In genomic region chr7:100825215-100825671, GRCh38 we compare ENCODE assay signal across 12 cellular contexts. TPM values are rescaled to one million over a fixed set of nuclear protein-coding genes. Genes with fewer than 3 reads are reported as not detected.
DNase-seq lines count a peak whose midpoint lies in the region; ATAC-seq and TF ChIP-seq lines count a peak whose summit lies in the region.
"Had no signal": no experiment of that assay in that cellular context is flagged by ENCODE, and none has a peak within 500 bp of the region (broad histone marks: within the 10 kb centered on the region; RNA-seq: fewer than 3 reads in every experiment).

No MANE protein-coding gene starts in this region.

- H3K27ac ChIP-seq in AG04450 (ENCODE audit: low read depth, low read length) (no peak overlapping the region), foreskin keratinocyte (no peak overlapping the region)
- H3K27ac ChIP-seq: testis had no signal

- H3K4me1 Mint-ChIP-seq in neural crest cell, result peaks cover 28% of the 10 kb centered on the region
- H3K4me1 Mint-ChIP-seq in activated T-helper 17 cell treated with anti-CD3 and anti-CD28 coated beads, Interleukin-2, amount 50 U/mL, for 72 hours, result peaks cover 16% of the 10 kb centered on the region

- peaks cover 3% of the 10 kb centered on the region for H3K27me3 Mint-ChIP-seq in neural crest cell (ENCODE audit: low read depth)
- H3K27me3 Mint-ChIP-seq in activated T-helper 17 cell treated with anti-CD3 and anti-CD28 coated beads, Interleukin-2, amount 50 U/mL, for 72 hours, result peaks cover 41% of the 10 kb centered on the region

- no peak for DNase-seq in AG04450 (ENCODE audit: low read depth, low spot score)
- DNase-seq in foreskin keratinocyte, result peak in 1 of 2 donors; percentile 40
- DNase-seq in neural crest cell (ENCODE audit: low read depth, low spot score), result no peak
- DNase-seq in activated effector memory CD4-positive, alpha-beta T cell treated with Interleukin-2 at 50 U/mL for 16 hours, result no peak
- no peak for DNase-seq in NCI-H2171 (lab: John Stamatoyannopoulos, UW)
- DNase-seq in NCI-H345 (lab: John Stamatoyannopoulos, UW), result no peak
- DNase-seq: activated gamma-delta T cell; CD8-positive, alpha-beta T cell; naive B cell; testis had no signal

- no peak overlapping the region for H3K27ac Mint-ChIP-seq in neural crest cell (ENCODE audit: unreplicated experiment)
- no peak overlapping the region for H3K27ac Mint-ChIP-seq in activated T-helper 17 cell treated with anti-CD3 and anti-CD28 coated beads, Interleukin-2, amount 50 U/mL, for 72 hours
- H3K27ac Mint-ChIP-seq: CD8-positive, alpha-beta T cell; naive B cell had no signal

- no peaks in the 10 kb centered on the region for H3K27me3 ChIP-seq in AG04450 (ENCODE audit: control insufficient read depth, insufficient read depth, low read length)
- H3K27me3 ChIP-seq in foreskin keratinocyte, result no peaks in the 10 kb centered on the region
- H3K27me3 ChIP-seq: testis had no signal

- ATAC-seq in foreskin keratinocyte, result peak; percentile 19
- no peak for ATAC-seq in activated T-helper 17 cell treated with anti-CD3 and anti-CD28 coated beads, Interleukin-2, amount 50 U/mL, for 72 hours (replicated peaks)
- ATAC-seq: CD8-positive, alpha-beta T cell had no signal

- POLR2A ChIA-PET in AG04450 (lab: Yijun Ruan, JAX), result no interaction called here

- H3K36me3 Mint-ChIP-seq in neural crest cell (ENCODE audit: low read depth), result peaks cover 6% of the 10 kb centered on the region
- H3K36me3 Mint-ChIP-seq in activated T-helper 17 cell treated with anti-CD3 and anti-CD28 coated beads, Interleukin-2, amount 50 U/mL, for 72 hours (ENCODE audit: low read depth), result peaks cover 11% of the 10 kb centered on the region

- CTCF ChIA-PET in AG04450 (lab: Charles Lee), result interaction anchor here (0.8 to 1.0 kb wide), 2 partner anchors 24 to 120 kb away, joined by 3 to 8 read pairs; partner anchors contain the start of gene POP7

- peak overlapping the region; percentile 78 for H3K4me3 ChIP-seq in AG04450 (ENCODE audit: low read depth, low read length)

- H3K9me3 ChIP-seq in AG04450 (ENCODE audit: control insufficient read depth, insufficient read depth, low read length), result no peaks in the 10 kb centered on the region
- H3K9me3 ChIP-seq: testis had no signal

- peak overlapping the region; percentile 98 for H3K4me3 Mint-ChIP-seq in neural crest cell
- H3K4me3 Mint-ChIP-seq in activated T-helper 17 cell treated with anti-CD3 and anti-CD28 coated beads, Interleukin-2, amount 50 U/mL, for 72 hours, result no peak overlapping the region

- H3K9me3 Mint-ChIP-seq in neural crest cell, result no peaks in the 10 kb centered on the region
- H3K9me3 Mint-ChIP-seq in activated T-helper 17 cell treated with anti-CD3 and anti-CD28 coated beads, Interleukin-2, amount 50 U/mL, for 72 hours, result no peaks in the 10 kb centered on the region
- H3K9me3 Mint-ChIP-seq: CD8-positive, alpha-beta T cell; naive B cell had no signal

- H3K4me1 ChIP-seq in foreskin keratinocyte, result no peaks in the 10 kb centered on the region

- TF ChIP-seq CTCF in AG04450 (IDR thresholded peaks at IDR 0.05; ENCODE audit: low read depth, low read length) (no peak), foreskin keratinocyte (conservative IDR thresholded peaks at IDR 0.05) (no peak), neural crest cell (conservative IDR thresholded peaks at IDR 0.05) (no peak)

TF ChIP-seq in PFSK-1, 5 proteins besides CTCF, POLR2A, EP300 and RAD21:
- TF ChIP-seq SIN3A (IDR thresholded peaks at IDR 0.05; ENCODE audit: borderline replicate concordance, insufficient read depth, low read length) (peak; percentile 77; the same call in 1 of the 2 replicates), FOXP2 (optimal IDR thresholded peaks at IDR 0.05; ENCODE audit: borderline replicate concordance, extremely low read depth, extremely low read length, insufficient read depth) (no peak)

RNA-seq across cellular contexts. Expression of gene EPHB4, which starts 2.1 kb away (rescaled TPM):
- polyA plus RNA-seq in AG04450 (2011; rRNA removed), result 43.8 and 46.5 TPM in 2 replicates
- 85.2 and 108 TPM in 2 replicates for polyA minus RNA-seq in AG04450 (2011; rRNA and poly(A)+ RNA removed)
- 60.3 TPM for polyA plus RNA-seq in PFSK-1 (2012; ENCODE audit: insufficient read length, low read depth)
- 94.3 and 98.0 TPM in 2 replicates for total RNA-seq in foreskin keratinocyte
- 53.5 and 55.4 TPM in 2 replicates for polyA plus RNA-seq in foreskin keratinocyte
- 80.4 and 84.5 TPM in 2 replicates for total RNA-seq in neural crest cell
- total RNA-seq in activated T-helper 17 cell treated with anti-CD3 and anti-CD28 coated beads, Interleukin-2, amount 50 U/mL, for 72 hours, result 1 to 10 TPM; 4.1 to 6.4 TPM

RNA-seq across cellular contexts. Expression of gene SLC12A9, which starts 27.3 kb away (rescaled TPM):
- 10.8 and 11.2 TPM in 2 replicates for polyA plus RNA-seq in AG04450 (2011; rRNA removed)
- polyA minus RNA-seq in AG04450 (2011; rRNA and poly(A)+ RNA removed), result 16.0 and 17.3 TPM in 2 replicates
- polyA plus RNA-seq in PFSK-1 (2012; ENCODE audit: insufficient read length, low read depth), result 22.0 TPM
- total RNA-seq in foreskin keratinocyte, result 18.2 and 18.3 TPM in 2 replicates
- polyA plus RNA-seq in foreskin keratinocyte, result 17.1 and 17.4 TPM in 2 replicates
- total RNA-seq in neural crest cell, result 25.2 and 27.7 TPM in 2 replicates
- 10 to 100 TPM; 15.7 to 30.1 TPM for total RNA-seq in activated T-helper 17 cell treated with anti-CD3 and anti-CD28 coated beads, Interleukin-2, amount 50 U/mL, for 72 hours

RNA-seq across cellular contexts. Expression of gene TRIP6, which starts 41.9 kb away (rescaled TPM):
- polyA plus RNA-seq in AG04450 (2011; rRNA removed), result 65.9 and 67.3 TPM in 2 replicates
- polyA minus RNA-seq in AG04450 (2011; rRNA and poly(A)+ RNA removed), result 39.1 and 45.8 TPM in 2 replicates
- 43.0 TPM for polyA plus RNA-seq in PFSK-1 (2012; ENCODE audit: insufficient read length, low read depth)
- 161 and 162 TPM in 2 replicates for total RNA-seq in foreskin keratinocyte
- 190 and 192 TPM in 2 replicates for polyA plus RNA-seq in foreskin keratinocyte
- 34.8 and 39.7 TPM in 2 replicates for total RNA-seq in neural crest cell
- 10 to 100 TPM; 36.5 to 43.5 TPM for total RNA-seq in activated T-helper 17 cell treated with anti-CD3 and anti-CD28 coated beads, Interleukin-2, amount 50 U/mL, for 72 hours

RNA-seq across cellular contexts. Expression of gene SRRT, which starts 49.7 kb away (rescaled TPM):
- polyA plus RNA-seq in AG04450 (2011; rRNA removed) (42.4 and 51.8 TPM in 2 replicates), foreskin keratinocyte (97.9 and 113 TPM in 2 replicates)
- polyA minus RNA-seq in AG04450 (2011; rRNA and poly(A)+ RNA removed), result 56.1 and 67.0 TPM in 2 replicates
- 164 TPM for polyA plus RNA-seq in PFSK-1 (2012; ENCODE audit: insufficient read length, low read depth)
- total RNA-seq in foreskin keratinocyte (96.0 and 120 TPM in 2 replicates), neural crest cell (330 and 356 TPM in 2 replicates)
- 100 to 1,000 TPM; 208 to 255 TPM for total RNA-seq in activated T-helper 17 cell treated with anti-CD3 and anti-CD28 coated beads, Interleukin-2, amount 50 U/mL, for 72 hours

Comparison
In these comparisons a context has a peak if more than half of its experiments do, and no peak if none do; other contexts are left out.
1. RNA of gene EPHB4, which starts 2.1 kb away (total RNA-seq): 94.3 to 98.0 TPM in foreskin keratinocyte and 80.4 to 84.5 TPM in neural crest cell; 4.1 to 6.4 TPM in activated T-helper 17 cell treated with anti-CD3 and anti-CD28 coated beads, Interleukin-2, amount 50 U/mL, for 72 hours; every median in the first group is over 10 times any median in the second.